In genomic region chr14:89620436-89620835, GRCh38 we compare ENCODE assay signal across 14 cellular contexts.
A peak's percentile ranks its signal among the peaks of the same experiment; 100 is the strongest.
DNase-seq lines count a peak whose midpoint lies in the region; ATAC-seq, FAIRE-seq and TF ChIP-seq lines count a peak whose summit lies in the region.
"Had no signal": no experiment of that assay in that cellular context is flagged by ENCODE, and none has a peak within 500 bp of the region (broad histone marks: within the 10 kb centered on the region; RNA-seq: fewer than 3 reads in every experiment).

No MANE protein-coding gene starts in this region.

- peaks cover 1% of the 10 kb centered on the region for H3K9me3 Mint-ChIP-seq in activated CD4-positive, alpha-beta T cell treated with anti-CD3 and anti-CD28 coated beads for 36 hours (ENCODE audit: low read depth)

- peak overlapping the region; percentile 62 for H2AFZ ChIP-seq in OCI-LY3 (ENCODE audit: low read depth, low read length)

- H3K36me3 ChIP-seq in OCI-LY3 (replicated peaks; ENCODE audit: low read depth, low read length), result no peaks in the 10 kb centered on the region
- H3K36me3 ChIP-seq in duodenal mucosa (ENCODE audit: control insufficient read depth in 1 of 2, insufficient read depth in 2 of 2, low read length in 2 of 2), result no peaks in the 10 kb centered on the region
- no peaks in the 10 kb centered on the region for H3K36me3 ChIP-seq in small intestine (ENCODE audit: control insufficient read depth in 2 of 2, insufficient read depth in 2 of 2, low read length in 2 of 2)
- H3K36me3 ChIP-seq: heart right ventricle, neutrophil, tibial artery had no signal

- 60 to 80% (median 71%) methylated on average over 6 of the region's 6 CpGs for WGBS in small intestine, 3 donors

- peaks cover 64% of the 10 kb centered on the region for H3K4me1 Mint-ChIP-seq in activated CD4-positive, alpha-beta T cell treated with anti-CD3 and anti-CD28 coated beads for 36 hours

- CTCF ChIA-PET in activated CD4-positive, alpha-beta T cell treated with anti-CD3 and anti-CD28 coated beads for 36 hours (lab: Charles Lee), result interaction anchor here (1.0 to 1.2 kb wide), 3 partner anchors 14 to 150 kb away, joined by 3 read pairs; no protein-coding TSS in a partner anchor

- H3K9ac ChIP-seq in OCI-LY3 (ENCODE audit: low read length), result peak overlapping the region; percentile 52
- peak overlapping the region; percentile 21 to 69 for H3K9ac ChIP-seq in duodenal mucosa (ENCODE audit: low read depth in 1 of 2, low read length in 2 of 2)

- intact Hi-C loops in activated CD4-positive, alpha-beta T cell treated with anti-CD3 and anti-CD28 coated beads for 36 hours (cut with DNase I, micrococcal nuclease), result loop anchor here (2.0 to 5.0 kb wide), 13 partner anchors 60 to 1067 kb away; partner anchors contain the start of genes EFCAB11 (in 1 of the 2), FOXN3 (in 1 of the 2) and TDP1 (in 1 of the 2)

- ATAC-seq in activated CD4-positive, alpha-beta T cell treated with anti-CD3 and anti-CD28 coated beads for 36 hours, result peak; percentile 2
- ATAC-seq: heart right ventricle, left colon had no signal

- H3K4me3 ChIP-seq in OCI-LY3 (ENCODE audit: low read length) (peak overlapping the region; percentile 84), duodenal mucosa (ENCODE audit: low read depth in 1 of 2, low read length in 2 of 2) (no peak overlapping the region), small intestine (ENCODE audit: low read depth in 1 of 2, low read length in 2 of 2) (no peak overlapping the region)
- H3K4me3 ChIP-seq: tibial artery had no signal

- peak overlapping the region; percentile 89 for H3K4me2 ChIP-seq in OCI-LY3 (ENCODE audit: low read length)

- no peak for DNase-seq in activated CD4-positive, alpha-beta T cell treated with anti-CD3 and anti-CD28 coated beads for 36 hours
- no peak for DNase-seq in activated CD4-positive, alpha-beta T cell treated with anti-CD3 and anti-CD28 coated beads, Interleukin-2, amount 50 U/mL, for 4 hours
- DNase-seq in small intestine (peak; percentile 17), substantia nigra (lab: John Stamatoyannopoulos, UW) (no peak), occipital lobe (lab: John Stamatoyannopoulos, UW) (no peak), NOMO-1 treated with DMSO at 0.1 percent for 48 hours (lab: John Stamatoyannopoulos, UW; ENCODE audit: unreplicated experiment) (no peak)
- DNase-seq: DMS 273 treated with DMSO at 0.1 percent for 48 hours, heart right ventricle, left colon, OCI-M1, tibial artery had no signal

- H3K36me3 Mint-ChIP-seq in activated CD4-positive, alpha-beta T cell treated with anti-CD3 and anti-CD28 coated beads for 36 hours (ENCODE audit: low read depth), result peaks cover 15% of the 10 kb centered on the region

- peaks cover 5% of the 10 kb centered on the region; the same call in 1 of the 2 replicates for H3K79me2 ChIP-seq in OCI-LY3 (ENCODE audit: low read length)

- FAIRE-seq in small intestine (lab: Jason Lieb, UNC), result no peak

- H3K27me3 Mint-ChIP-seq in activated CD4-positive, alpha-beta T cell treated with anti-CD3 and anti-CD28 coated beads for 36 hours, result no peaks in the 10 kb centered on the region

- H3K27ac Mint-ChIP-seq in activated CD4-positive, alpha-beta T cell treated with anti-CD3 and anti-CD28 coated beads for 36 hours, result peak overlapping the region; percentile 94

- no peaks in the 10 kb centered on the region for H4K20me1 ChIP-seq in OCI-LY3 (ENCODE audit: insufficient read depth, low read length)

- H3K27ac ChIP-seq in OCI-LY3 (ENCODE audit: low read length), result peak overlapping the region; percentile 40
- peak overlapping the region; percentile 4 for H3K27ac ChIP-seq in duodenal mucosa (ENCODE audit: low read depth, low read length)
- H3K27ac ChIP-seq in small intestine (ENCODE audit: low read depth in 1 of 2, low read length in 1 of 2), result peak overlapping the region; percentile 50 to 76
- no peak overlapping the region for H3K27ac ChIP-seq in substantia nigra (ENCODE audit: low read depth, low read length, poor library complexity, severe bottlenecking)
- H3K27ac ChIP-seq: neutrophil, tibial artery had no signal

- TF ChIP-seq CTCF in OCI-LY3 (IDR thresholded peaks at IDR 0.05; ENCODE audit: low read depth, low read length), result no peak

- H3K27me3 ChIP-seq in OCI-LY3 (ENCODE audit: low read depth, low read length) (no peaks in the 10 kb centered on the region), duodenal mucosa (ENCODE audit: control insufficient read depth in 1 of 2, insufficient read depth in 2 of 2, low read length in 2 of 2) (no peaks in the 10 kb centered on the region), small intestine (ENCODE audit: control insufficient read depth in 2 of 2, insufficient read depth in 2 of 2, low read length in 2 of 2) (no peaks in the 10 kb centered on the region)
- H3K27me3 ChIP-seq: heart right ventricle, neutrophil, tibial artery had no signal

- H3K4me1 ChIP-seq in OCI-LY3 (ENCODE audit: low read length), result peaks cover 39% of the 10 kb centered on the region
- peaks cover 27 to 38% of the 10 kb centered on the region in 2 donors for H3K4me1 ChIP-seq in duodenal mucosa (ENCODE audit: control insufficient read depth in 1 of 2, insufficient read depth in 2 of 2, low read length in 2 of 2)
- H3K4me1 ChIP-seq in small intestine (ENCODE audit: control insufficient read depth in 2 of 2, insufficient read depth in 1 of 2, low read depth in 1 of 2, low read length in 1 of 2), result peaks cover 4 to 11% of the 10 kb centered on the region in 2 donors

- H3K9me3 ChIP-seq in OCI-LY3 (ENCODE audit: insufficient read depth, low read length) (no peaks in the 10 kb centered on the region), duodenal mucosa (ENCODE audit: control insufficient read depth in 1 of 2, low read length in 2 of 2) (no peaks in the 10 kb centered on the region), small intestine (ENCODE audit: control insufficient read depth, low read depth) (no peaks in the 10 kb centered on the region)
- H3K9me3 ChIP-seq: heart right ventricle, neutrophil, tibial artery had no signal

- POLR2A ChIA-PET in activated CD4-positive, alpha-beta T cell treated with anti-CD3 and anti-CD28 coated beads for 36 hours (lab: Charles Lee), result interaction anchor here (0.9 to 1.9 kb wide), 3 partner anchors 21 to 190 kb away, joined by 4 to 9 read pairs (median 6); no protein-coding TSS in a partner anchor

- peak overlapping the region; percentile 95 for H3K4me3 Mint-ChIP-seq in activated CD4-positive, alpha-beta T cell treated with anti-CD3 and anti-CD28 coated beads for 36 hours
